ENCODE assay signal across 8 cellular contexts in genomic region chr7:45573636-45574470, GRCh38. TPM values are rescaled to one million over a fixed set of nuclear protein-coding genes. Genes with fewer than 3 reads are reported as not detected.
DNase-seq lines count a peak whose midpoint lies in the region; ATAC-seq and TF ChIP-seq lines count a peak whose summit lies in the region.

ADCY1 (plus strand) TSS chr7:45574368; CDS start chr7:45574544, 176 bp downstream.

- H3K4me3 ChIP-seq in iPS-18c (ENCODE audit: insufficient read depth, low read depth, low read length): peak within 1 kb of the TSS; percentile 74

- no peak for TF ChIP-seq CTCF in CD14-positive monocyte (IDR thresholded peaks at IDR 0.05)

- peak within 1 kb of the TSS; percentile 43 to 85 for H3K4me3 Mint-ChIP-seq in CD14-positive monocyte
- H3K4me3 Mint-ChIP-seq in activated naive CD8-positive, alpha-beta T cell: peak within 1 kb of the TSS; percentile 53
- H3K4me3 Mint-ChIP-seq in stimulated activated naive CD8-positive, alpha-beta T cell treated with anti-CD3 and anti-CD28 coated beads, Interleukin-15, amount 100 ng/mL, for 72 hours: peak within 1 kb of the TSS; percentile 50 to 70

- no peak within 1 kb of the TSS for H3K27ac Mint-ChIP-seq in CD14-positive monocyte
- H3K27ac Mint-ChIP-seq in activated naive CD8-positive, alpha-beta T cell: no peak within 1 kb of the TSS
- no peak within 1 kb of the TSS for H3K27ac Mint-ChIP-seq in stimulated activated naive CD8-positive, alpha-beta T cell treated with anti-CD3 and anti-CD28 coated beads, Interleukin-15, amount 100 ng/mL, for 72 hours

- no peaks in the 10 kb centered on the region for H3K4me1 Mint-ChIP-seq in CD14-positive monocyte
- H3K4me1 Mint-ChIP-seq in activated naive CD8-positive, alpha-beta T cell (ENCODE audit: low read depth): peaks cover 9% of the 10 kb centered on the region
- peaks cover 12% of the 10 kb centered on the region for H3K4me1 Mint-ChIP-seq in stimulated activated naive CD8-positive, alpha-beta T cell treated with anti-CD3 and anti-CD28 coated beads, Interleukin-15, amount 100 ng/mL, for 72 hours

- H3K9me3 ChIP-seq in iPS-18c (ENCODE audit: control insufficient read depth, insufficient read depth, low read length): peaks cover 3% of the 10 kb centered on the region

- DNase-seq in CD14-positive monocyte (ENCODE audit: low spot score) (no peak), activated gamma-delta T cell treated with Interleukin-2 at 50 U/mL for 16 hours (no peak)
- DNase-seq in stimulated activated naive CD8-positive, alpha-beta T cell treated with anti-CD3 and anti-CD28 coated beads, Interleukin-15, amount 100 ng/mL, for 72 hours: no peak

- H3K36me3 Mint-ChIP-seq in CD14-positive monocyte: no peaks in the 10 kb centered on the region
- no peaks in the 10 kb centered on the region for H3K36me3 Mint-ChIP-seq in activated naive CD8-positive, alpha-beta T cell

- ATAC-seq in HG02642 (IDR thresholded peaks at IDR 0.05; ENCODE audit: poor library complexity, unreplicated experiment) (peak; percentile 33), HG02678 (IDR thresholded peaks at IDR 0.05; ENCODE audit: unreplicated experiment) (no peak), GM21529 (IDR thresholded peaks at IDR 0.05; ENCODE audit: unreplicated experiment) (no peak)
- ATAC-seq in stimulated activated naive CD8-positive, alpha-beta T cell treated with anti-CD3 and anti-CD28 coated beads, Interleukin-15, amount 100 ng/mL, for 72 hours: peak; percentile 22

- intact Hi-C loops in CD14-positive monocyte (cut with micrococcal nuclease): no loop called here

- peaks cover 49 to 67% (median 52%) of the 10 kb centered on the region in 3 donors for H3K27me3 Mint-ChIP-seq in CD14-positive monocyte (ENCODE audit: low read depth in 3 of 3)
- H3K27me3 Mint-ChIP-seq in activated naive CD8-positive, alpha-beta T cell: peaks cover 17% of the 10 kb centered on the region
- H3K27me3 Mint-ChIP-seq in stimulated activated naive CD8-positive, alpha-beta T cell treated with anti-CD3 and anti-CD28 coated beads, Interleukin-15, amount 100 ng/mL, for 72 hours: peaks cover 73% of the 10 kb centered on the region

- peaks cover 0 to 13% (median 3%) of the 10 kb centered on the region in 7 donors for H3K9me3 Mint-ChIP-seq in CD14-positive monocyte
- no peaks in the 10 kb centered on the region for H3K9me3 Mint-ChIP-seq in activated naive CD8-positive, alpha-beta T cell (ENCODE audit: low read depth)
- no peaks in the 10 kb centered on the region for H3K9me3 Mint-ChIP-seq in stimulated activated naive CD8-positive, alpha-beta T cell treated with anti-CD3 and anti-CD28 coated beads, Interleukin-15, amount 100 ng/mL, for 72 hours

RNA-seq across cellular contexts. Expression of gene ADCY1, which starts in this region (rescaled TPM):
- under 1 TPM in 1 of 2 donors, not detected in 1; 0.01 TPM for polyA plus RNA-seq in CD14-positive monocyte

Comparison
In these comparisons a context has a peak if more than half of its experiments do, and no peak if none do; other contexts are left out.
1. ATAC-seq: peak in HG02642 (single experiment) and stimulated activated naive CD8-positive, alpha-beta T cell treated with anti-CD3 and anti-CD28 coated beads, Interleukin-15, amount 100 ng/mL, for 72 hours (single experiment); none in HG02678 (single experiment) and GM21529 (single experiment).
2. Peak in every context shown above with its lines, with median percentiles within 50 percentile points of each other: H3K4me3 Mint-ChIP-seq.